21 cellular contexts compared by ENCODE assay signal in genomic region chr19:5682293-5682592, GRCh38. TPM values are rescaled to one million over a fixed set of nuclear protein-coding genes. Genes with fewer than 3 reads are reported as not detected.
DNase-seq lines count a peak whose midpoint lies in the region; TF ChIP-seq lines count a peak whose summit lies in the region.
"Had no signal": no experiment of that assay in that cellular context is flagged by ENCODE, and none has a peak within 500 bp of the region (broad histone marks: within the 10 kb centered on the region; RNA-seq: fewer than 3 reads in every experiment).

No MANE protein-coding gene starts in this region.

- no peak for DNase-seq in CD8-positive, alpha-beta memory T cell
- DNase-seq in MM.1S (peak; percentile 3), coronary artery (ENCODE audit: low spot score) (peak; percentile 69), neural crest cell (ENCODE audit: low read depth, low spot score) (no peak), OCI-M2 (lab: John Stamatoyannopoulos, UW; ENCODE audit: unreplicated experiment) (no peak), AG20443 (ENCODE audit: low spot score) (no peak), tibial nerve (ENCODE audit: low spot score in 2 of 2) (no peak)
- DNase-seq: activated effector memory CD4-positive, alpha-beta T cell treated with anti-CD3 and anti-CD28 coated beads, Interleukin-2, amount 50 U/mL, for 16 hours; aorta; GF-D8; Karpas-422; mucosa of descending colon; NCI-H774; stimulated activated CD4-positive, alpha-beta T cell treated with anti-CD3 and anti-CD28 coated beads, Interleukin-4, amount 100 ng/mL, for 24 hours; stimulated activated CD8-positive, alpha-beta memory T cell treated with anti-CD3 and anti-CD28 coated beads, Interleukin-4, amount 100 ng/mL, for 48 hours; testis had no signal

- H2AFZ ChIP-seq in MM.1S (ENCODE audit: low read length), result no peak overlapping the region

- no peaks in the 10 kb centered on the region for H3K27me3 ChIP-seq in CD8-positive, alpha-beta memory T cell (ENCODE audit: insufficient read depth, low read length, poor library complexity, severe bottlenecking)
- H3K27me3 ChIP-seq in MM.1S (replicated peaks; ENCODE audit: insufficient read depth, low read length) (peaks cover 14% of the 10 kb centered on the region), tibial nerve (no peaks in the 10 kb centered on the region)
- H3K27me3 ChIP-seq: foreskin keratinocyte, testis had no signal

- H3K9me3 ChIP-seq in CD8-positive, alpha-beta memory T cell (ENCODE audit: low read length), result no peaks in the 10 kb centered on the region
- H3K9me3 ChIP-seq in MM.1S (replicated peaks; ENCODE audit: insufficient read depth, low read length), result no peaks in the 10 kb centered on the region
- H3K9me3 ChIP-seq in tibial nerve, result no peaks in the 10 kb centered on the region
- H3K9me3 ChIP-seq: mucosa of descending colon, prostate gland, testis had no signal

- TF ChIP-seq POLR2A in tibial nerve (IDR thresholded peaks at IDR 0.05), result no peak

- no peak overlapping the region for H3K4me2 ChIP-seq in MM.1S (ENCODE audit: low read depth, low read length)

- POLR2A ChIA-PET in CD8-positive, alpha-beta memory T cell (lab: Charles Lee), result interaction anchor here (1.7 kb wide), 1 partner anchor 9 kb away, joined by 4 read pairs; no protein-coding TSS in a partner anchor

- H3K4me1 Mint-ChIP-seq in CD8-positive, alpha-beta memory T cell, result peaks cover 22 to 47% (median 37%) of the 10 kb centered on the region in 3 donors
- H3K4me1 Mint-ChIP-seq in neural crest cell, result peaks cover 41% of the 10 kb centered on the region

- peaks cover 0 to 2% of the 10 kb centered on the region in 2 donors for H3K27me3 Mint-ChIP-seq in CD8-positive, alpha-beta memory T cell
- peaks cover 6% of the 10 kb centered on the region for H3K27me3 Mint-ChIP-seq in neural crest cell (ENCODE audit: low read depth)

- peak overlapping the region; percentile 58 to 96 (median 78) for H3K4me3 Mint-ChIP-seq in CD8-positive, alpha-beta memory T cell
- H3K4me3 Mint-ChIP-seq in neural crest cell, result peak overlapping the region; percentile 87

- H3K27ac ChIP-seq in CD8-positive, alpha-beta memory T cell (ENCODE audit: low read depth, low read length), result no peak overlapping the region
- H3K27ac ChIP-seq in MM.1S (ENCODE audit: low read length), result no peak overlapping the region
- H3K27ac ChIP-seq in coronary artery, result no peak overlapping the region
- H3K27ac ChIP-seq in tibial nerve, result no peak overlapping the region
- H3K27ac ChIP-seq: foreskin keratinocyte, prostate gland, SK-N-MC, skin epidermis, testis had no signal

- no peak overlapping the region for H3K4me3 ChIP-seq in CD8-positive, alpha-beta memory T cell (ENCODE audit: low read length)
- no peak overlapping the region for H3K4me3 ChIP-seq in MM.1S (ENCODE audit: low read length)
- H3K4me3 ChIP-seq in coronary artery, result no peak overlapping the region
- no peak overlapping the region for H3K4me3 ChIP-seq in tibial nerve
- H3K4me3 ChIP-seq: mucosa of descending colon, prostate gland, skin epidermis, testis had no signal

- no peaks in the 10 kb centered on the region for H3K36me3 ChIP-seq in CD8-positive, alpha-beta memory T cell (ENCODE audit: insufficient read depth, low read length)
- H3K36me3 ChIP-seq in MM.1S (replicated peaks; ENCODE audit: insufficient read depth, low read length) (no peaks in the 10 kb centered on the region), tibial nerve (peaks cover 0 to 16% (median 0%) of the 10 kb centered on the region in 3 donors)
- H3K36me3 ChIP-seq: prostate gland had no signal

- peaks cover 0 to 11% (median 0%) of the 10 kb centered on the region in 3 donors for H3K36me3 Mint-ChIP-seq in CD8-positive, alpha-beta memory T cell
- H3K36me3 Mint-ChIP-seq in neural crest cell (ENCODE audit: low read depth), result peaks cover 4% of the 10 kb centered on the region

- CTCF ChIA-PET in CD8-positive, alpha-beta memory T cell (lab: Charles Lee), result interaction anchor here (1.0 kb wide), 1 partner anchor 59 kb away, joined by 3 read pairs; the partner anchor contains the start of genes SAFB and SAFB2

- peak overlapping the region in 6 of 8 donors; percentile 37 to 96 (median 78) for H3K27ac Mint-ChIP-seq in CD8-positive, alpha-beta memory T cell
- peak overlapping the region; percentile 75 for H3K27ac Mint-ChIP-seq in neural crest cell (ENCODE audit: unreplicated experiment)

- TF ChIP-seq CTCF in MM.1S (IDR thresholded peaks at IDR 0.05; ENCODE audit: low read length) (no peak), coronary artery (IDR thresholded peaks at IDR 0.05) (no peak), neural crest cell (conservative IDR thresholded peaks at IDR 0.05) (no peak), tibial nerve (IDR thresholded peaks at IDR 0.05) (no peak)

- H3F3A ChIP-seq in MM.1S (ENCODE audit: insufficient read depth, low read length), result peaks cover 7% of the 10 kb centered on the region

- peaks cover 13% of the 10 kb centered on the region for H3K79me2 ChIP-seq in MM.1S (ENCODE audit: low read length)

- peaks cover 22% of the 10 kb centered on the region for H3K4me1 ChIP-seq in CD8-positive, alpha-beta memory T cell (ENCODE audit: insufficient read depth, low read length)
- H3K4me1 ChIP-seq in MM.1S (ENCODE audit: low read length) (peaks cover 12% of the 10 kb centered on the region), tibial nerve (peaks cover 0 to 37% (median 8%) of the 10 kb centered on the region in 4 donors)
- H3K4me1 ChIP-seq: foreskin keratinocyte had no signal

- 81 to 82% methylated on average over 3 of the region's 3 CpGs for WGBS in tibial nerve, 2 donors

- no peaks in the 10 kb centered on the region for H4K20me1 ChIP-seq in MM.1S (ENCODE audit: insufficient read depth, low read length)

- H3K9me2 ChIP-seq in MM.1S (replicated peaks; ENCODE audit: insufficient read depth, low read length), result no peaks in the 10 kb centered on the region

- TF ChIP-seq EP300 in tibial nerve (IDR thresholded peaks at IDR 0.05), result no peak

- H3K9ac ChIP-seq in MM.1S (ENCODE audit: low read length), result no peak overlapping the region

- no peaks in the 10 kb centered on the region for H3K9me3 Mint-ChIP-seq in CD8-positive, alpha-beta memory T cell
- peaks cover 3% of the 10 kb centered on the region for H3K9me3 Mint-ChIP-seq in neural crest cell

RNA-seq across cellular contexts. Expression of gene HSD11B1L, which starts 1.4 kb away (rescaled TPM):
- 1 to 10 TPM; 1.4 to 2.3 TPM for total RNA-seq in CD8-positive, alpha-beta memory T cell
- polyA plus RNA-seq in CD8-positive, alpha-beta memory T cell, result 4.0 TPM
- total RNA-seq in neural crest cell, result 16.0 and 21.7 TPM in 2 replicates
- total RNA-seq in tibial nerve, result 10 to 100 TPM in 2 of 4 donors, 1 to 10 TPM in 2; 7.5 to 23.7 (median 11.6) TPM

RNA-seq across cellular contexts. Expression of gene MICOS13, which starts 1.9 kb away (rescaled TPM):
- total RNA-seq in CD8-positive, alpha-beta memory T cell, result 10 to 100 TPM; 60.6 to 62.1 TPM
- polyA plus RNA-seq in CD8-positive, alpha-beta memory T cell, result 117 TPM
- total RNA-seq in neural crest cell, result 23.2 and 25.6 TPM in 2 replicates
- 10 to 100 TPM; 48.9 to 79.1 (median 65.9) TPM for total RNA-seq in tibial nerve

RNA-seq across cellular contexts. Expression of gene RPL36, which starts 7.9 kb away (rescaled TPM):
- 1,000 to 10,000 TPM; 1,478 to 1,485 TPM for total RNA-seq in CD8-positive, alpha-beta memory T cell
- polyA plus RNA-seq in CD8-positive, alpha-beta memory T cell, result 2,003 TPM
- total RNA-seq in neural crest cell, result 1,029 and 1,097 TPM in 2 replicates
- total RNA-seq in tibial nerve, result 100 to 1,000 TPM; 552 to 780 (median 644) TPM

RNA-seq across cellular contexts. Expression of gene LONP1, which starts 37.7 kb away (rescaled TPM):
- 100 to 1,000 TPM; 179 to 204 TPM for total RNA-seq in CD8-positive, alpha-beta memory T cell
- polyA plus RNA-seq in CD8-positive, alpha-beta memory T cell, result 36.0 TPM
- total RNA-seq in neural crest cell (89.9 and 93.2 TPM in 2 replicates), tibial nerve (100 to 1,000 TPM; 107 to 116 (median 110) TPM)

RNA-seq across cellular contexts. Expression of gene CATSPERD, which starts 38.2 kb away (rescaled TPM):
- total RNA-seq in CD8-positive, alpha-beta memory T cell, result not detected
- not detected for polyA plus RNA-seq in CD8-positive, alpha-beta memory T cell
- total RNA-seq in neural crest cell (not detected in 2 replicates), tibial nerve (not detected)
- total RNA-seq: aorta, foreskin keratinocyte, left lobe of liver, mucosa of descending colon had no signal
- polyA plus RNA-seq: aorta, foreskin keratinocyte had no signal

Comparison
In these comparisons a context has a peak if more than half of its experiments do, and no peak if none do; other contexts are left out.
1. DNase-seq: peak in MM.1S (single experiment) and coronary artery (single experiment); none in CD8-positive, alpha-beta memory T cell (0 of 5), neural crest cell (single experiment), OCI-M2 (single experiment), AG20443 (single experiment) and tibial nerve (0 of 2).